17 cellular contexts compared by ENCODE assay signal in the genomic region with DNA sequence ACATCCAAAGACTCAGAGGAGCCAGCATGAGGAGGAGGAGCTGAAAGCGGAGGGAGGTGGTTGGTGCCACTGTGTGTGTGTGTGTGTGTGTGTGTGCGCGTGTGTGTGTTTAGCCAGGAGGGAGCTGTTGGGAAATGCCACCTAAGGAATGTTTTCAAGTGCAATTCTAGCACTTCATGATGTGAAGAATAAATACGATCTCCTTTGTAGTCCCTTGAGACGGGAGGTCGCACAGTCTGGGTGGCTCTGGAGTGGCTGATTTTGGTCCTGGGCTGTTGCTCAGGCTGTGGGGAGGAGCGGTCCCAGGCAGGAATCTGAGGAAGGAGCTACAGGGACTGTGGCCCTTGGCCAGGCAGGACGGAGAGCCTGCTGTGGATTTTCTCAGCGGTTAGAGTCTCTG.
A peak's percentile ranks its signal among the peaks of the same experiment; 100 is the strongest.
DNase-seq lines count a peak whose midpoint lies in the region; ATAC-seq, FAIRE-seq and TF ChIP-seq lines count a peak whose summit lies in the region.
"Had no signal": no experiment of that assay in that cellular context is flagged by ENCODE, and none has a peak within 500 bp of the region (broad histone marks: within the 10 kb centered on the region; RNA-seq: fewer than 3 reads in every experiment).

No MANE protein-coding gene starts in this region.

- no peak overlapping the region for H3K27ac ChIP-seq in HEK293 (ENCODE audit: extremely low read depth, low read depth, low read length)
- no peak overlapping the region for H3K27ac ChIP-seq in lower lobe of right lung
- peak overlapping the region in 2 of 3 donors; percentile 51 to 52 for H3K27ac ChIP-seq in thyroid gland
- H3K27ac ChIP-seq in breast epithelium: no peak overlapping the region
- H3K27ac ChIP-seq: SJCRH30 had no signal

- peaks cover 0 to 5% of the 10 kb centered on the region in 2 experiments; a peak in 1 of 3 replicates for H3K36me3 ChIP-seq in HEK293 (ENCODE audit: control insufficient read depth in 2 of 2, insufficient read depth in 1 of 2, low read length in 2 of 2)
- H3K36me3 ChIP-seq in bronchial epithelial cell (ENCODE audit: control insufficient read depth, insufficient read depth, low read length): peaks cover 6% of the 10 kb centered on the region
- H3K36me3 ChIP-seq in lower lobe of right lung: no peaks in the 10 kb centered on the region
- no peaks in the 10 kb centered on the region for H3K36me3 ChIP-seq in thyroid gland
- H3K36me3 ChIP-seq in breast epithelium: no peaks in the 10 kb centered on the region
- H3K36me3 ChIP-seq: BE2C, SJCRH30 had no signal

- TF ChIP-seq CTCF in HEK293 (tag by site-specific recombination; IDR thresholded peaks at IDR 0.05) (no peak), bronchial epithelial cell (IDR thresholded peaks at IDR 0.05; ENCODE audit: insufficient read depth, low read length, severe bottlenecking) (no peak), lower lobe of right lung (IDR thresholded peaks at IDR 0.05) (no peak), thyroid gland (IDR thresholded peaks at IDR 0.05) (no peak), breast epithelium (IDR thresholded peaks at IDR 0.05) (no peak)

- DNase-seq in bronchial epithelial cell (ENCODE audit: low read depth) (no peak), lower lobe of right lung (peak; percentile 85), thyroid gland (peak; percentile 93), ecto neural progenitor cell (ENCODE audit: low spot score) (no peak), breast epithelium (ENCODE audit: low spot score in 2 of 2) (no peak)
- DNase-seq: BE2C; CD8-positive, alpha-beta memory T cell; EL; H9; KG1; NCI-H1105; NCI-H187 treated with DMSO at 0.1 percent for 48 hours; NCI-H510A treated with DMSO at 0.1 percent for 48 hours; SJCRH30 had no signal

- TF ChIP-seq POLR2A in thyroid gland (IDR thresholded peaks at IDR 0.05) (peak in 1 of 2 donors; percentile 19), breast epithelium (IDR thresholded peaks at IDR 0.05) (no peak)

- CTCF ChIA-PET in HEK293 (lab: Yijun Ruan, JAX): no interaction called here

- intact Hi-C loops in lower lobe of right lung (cut with DNase I) (no loop called here), thyroid gland (cut with DNase I) (no loop called here), breast epithelium (cut with DNase I; ENCODE audit: low total_unique reads) (no loop called here)

- no peak overlapping the region for H3K4me3 ChIP-seq in HEK293 (ENCODE audit: low read depth, low read length)
- H3K4me3 ChIP-seq in bronchial epithelial cell (ENCODE audit: low read depth, low read length): no peak overlapping the region
- H3K4me3 ChIP-seq in lower lobe of right lung: no peak overlapping the region
- no peak overlapping the region for H3K4me3 ChIP-seq in thyroid gland (replicated peaks in 1 of 3)
- H3K4me3 ChIP-seq in breast epithelium: no peak overlapping the region
- H3K4me3 ChIP-seq: SJCRH30 had no signal

- no peaks in the 10 kb centered on the region for H3K9me3 ChIP-seq in HEK293 (ENCODE audit: control insufficient read depth, insufficient read depth, low read depth, low read length)
- no peaks in the 10 kb centered on the region for H3K9me3 ChIP-seq in lower lobe of right lung
- no peaks in the 10 kb centered on the region for H3K9me3 ChIP-seq in thyroid gland
- no peaks in the 10 kb centered on the region for H3K9me3 ChIP-seq in breast epithelium
- H3K9me3 ChIP-seq: BE2C, SJCRH30 had no signal

- POLR2A ChIA-PET in HEK293 (lab: Yijun Ruan, JAX): no interaction called here

- peak; percentile 50 for FAIRE-seq in bronchial epithelial cell (lab: Jason Lieb, UNC)
- FAIRE-seq: RCC 7860 had no signal

- H3K4me1 ChIP-seq in HEK293 (ENCODE audit: control insufficient read depth, insufficient read depth, low read length) (no peaks in the 10 kb centered on the region), lower lobe of right lung (peaks cover 24% of the 10 kb centered on the region), thyroid gland (peaks cover 25 to 26% of the 10 kb centered on the region in 2 donors), breast epithelium (no peaks in the 10 kb centered on the region)
- H3K4me1 ChIP-seq: BE2C, SJCRH30 had no signal

- ATAC-seq in lower lobe of right lung (peak; percentile 96 to 97), GM21717 (IDR thresholded peaks at IDR 0.05; ENCODE audit: unreplicated experiment) (no peak)

- 42 to 46% methylated on average over 9 of the region's 9 CpGs for WGBS in thyroid gland, 2 donors

- H3K27me3 ChIP-seq in bronchial epithelial cell (ENCODE audit: control insufficient read depth, insufficient read depth, low read length): no peaks in the 10 kb centered on the region
- H3K27me3 ChIP-seq in lower lobe of right lung (ENCODE audit: low read depth): no peaks in the 10 kb centered on the region
- no peaks in the 10 kb centered on the region for H3K27me3 ChIP-seq in thyroid gland
- no peaks in the 10 kb centered on the region for H3K27me3 ChIP-seq in breast epithelium
- H3K27me3 ChIP-seq: BE2C had no signal

TF ChIP-seq in HEK293, 187 proteins besides CTCF, POLR2A, EP300 and RAD21:
- TF ChIP-seq, protein P1, sequence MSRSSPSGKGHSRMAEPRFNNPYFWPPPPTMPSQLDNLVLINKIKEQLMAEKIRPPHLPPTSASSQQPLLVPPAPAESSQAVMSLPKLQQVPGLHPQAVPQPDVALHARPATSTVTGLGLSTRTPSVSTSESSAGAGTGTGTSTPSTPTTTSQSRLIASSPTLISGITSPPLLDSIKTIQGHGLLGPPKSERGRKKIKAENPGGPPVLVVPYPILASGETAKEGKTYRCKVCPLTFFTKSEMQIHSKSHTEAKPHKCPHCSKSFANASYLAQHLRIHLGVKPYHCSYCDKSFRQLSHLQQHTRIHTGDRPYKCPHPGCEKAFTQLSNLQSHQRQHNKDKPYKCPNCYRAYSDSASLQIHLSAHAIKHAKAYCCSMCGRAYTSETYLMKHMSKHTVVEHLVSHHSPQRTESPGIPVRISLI (tag by site-specific recombination; IDR thresholded peaks at IDR 0.05): no peak
- TF ChIP-seq, protein P2, sequence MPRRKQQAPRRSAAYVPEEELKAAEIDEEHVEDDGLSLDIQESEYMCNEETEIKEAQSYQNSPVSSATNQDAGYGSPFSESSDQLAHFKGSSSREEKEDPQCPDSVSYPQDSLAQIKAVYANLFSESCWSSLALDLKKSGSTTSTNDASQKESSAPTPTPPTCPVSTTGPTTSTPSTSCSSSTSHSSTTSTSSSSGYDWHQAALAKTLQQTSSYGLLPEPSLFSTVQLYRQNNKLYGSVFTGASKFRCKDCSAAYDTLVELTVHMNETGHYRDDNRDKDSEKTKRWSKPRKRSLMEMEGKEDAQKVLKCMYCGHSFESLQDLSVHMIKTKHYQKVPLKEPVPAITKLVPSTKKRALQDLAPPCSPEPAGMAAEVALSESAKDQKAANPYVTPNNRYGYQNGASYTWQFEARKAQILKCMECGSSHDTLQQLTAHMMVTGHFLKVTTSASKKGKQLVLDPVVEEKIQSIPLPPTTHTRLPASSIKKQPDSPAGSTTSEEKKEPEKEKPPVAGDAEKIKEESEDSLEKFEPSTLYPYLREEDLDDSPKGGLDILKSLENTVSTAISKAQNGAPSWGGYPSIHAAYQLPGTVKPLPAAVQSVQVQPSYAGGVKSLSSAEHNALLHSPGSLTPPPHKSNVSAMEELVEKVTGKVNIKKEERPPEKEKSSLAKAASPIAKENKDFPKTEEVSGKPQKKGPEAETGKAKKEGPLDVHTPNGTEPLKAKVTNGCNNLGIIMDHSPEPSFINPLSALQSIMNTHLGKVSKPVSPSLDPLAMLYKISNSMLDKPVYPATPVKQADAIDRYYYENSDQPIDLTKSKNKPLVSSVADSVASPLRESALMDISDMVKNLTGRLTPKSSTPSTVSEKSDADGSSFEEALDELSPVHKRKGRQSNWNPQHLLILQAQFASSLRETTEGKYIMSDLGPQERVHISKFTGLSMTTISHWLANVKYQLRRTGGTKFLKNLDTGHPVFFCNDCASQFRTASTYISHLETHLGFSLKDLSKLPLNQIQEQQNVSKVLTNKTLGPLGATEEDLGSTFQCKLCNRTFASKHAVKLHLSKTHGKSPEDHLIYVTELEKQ (tag by site-specific recombination; IDR thresholded peaks at IDR 0.05; ENCODE audit: borderline replicate concordance): no peak
- TF ChIP-seq ZNF341 (tag by site-specific recombination; IDR thresholded peaks at IDR 0.05; ENCODE audit: low read depth) (0 out of 2 replicates have a peak, but pooled peaks have one; percentile 21), TCF7L2 (IDR thresholded peaks at IDR 0.05; ENCODE audit: borderline replicate concordance, low read depth, low read length) (no peak)
- TF ChIP-seq, protein P3, sequence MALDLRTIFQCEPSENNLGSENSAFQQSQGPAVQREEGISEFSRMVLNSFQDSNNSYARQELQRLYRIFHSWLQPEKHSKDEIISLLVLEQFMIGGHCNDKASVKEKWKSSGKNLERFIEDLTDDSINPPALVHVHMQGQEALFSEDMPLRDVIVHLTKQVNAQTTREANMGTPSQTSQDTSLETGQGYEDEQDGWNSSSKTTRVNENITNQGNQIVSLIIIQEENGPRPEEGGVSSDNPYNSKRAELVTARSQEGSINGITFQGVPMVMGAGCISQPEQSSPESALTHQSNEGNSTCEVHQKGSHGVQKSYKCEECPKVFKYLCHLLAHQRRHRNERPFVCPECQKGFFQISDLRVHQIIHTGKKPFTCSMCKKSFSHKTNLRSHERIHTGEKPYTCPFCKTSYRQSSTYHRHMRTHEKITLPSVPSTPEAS (tag by site-specific recombination; IDR thresholded peaks at IDR 0.05): peak; percentile 57; the same call in 1 of the 2 replicates
- TF ChIP-seq, protein P4, sequence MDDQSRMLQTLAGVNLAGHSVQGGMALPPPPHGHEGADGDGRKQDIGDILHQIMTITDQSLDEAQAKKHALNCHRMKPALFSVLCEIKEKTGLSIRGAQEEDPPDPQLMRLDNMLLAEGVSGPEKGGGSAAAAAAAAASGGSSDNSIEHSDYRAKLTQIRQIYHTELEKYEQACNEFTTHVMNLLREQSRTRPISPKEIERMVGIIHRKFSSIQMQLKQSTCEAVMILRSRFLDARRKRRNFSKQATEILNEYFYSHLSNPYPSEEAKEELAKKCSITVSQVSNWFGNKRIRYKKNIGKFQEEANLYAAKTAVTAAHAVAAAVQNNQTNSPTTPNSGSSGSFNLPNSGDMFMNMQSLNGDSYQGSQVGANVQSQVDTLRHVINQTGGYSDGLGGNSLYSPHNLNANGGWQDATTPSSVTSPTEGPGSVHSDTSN (CRISPR knock-in tag; IDR thresholded peaks at IDR 0.05): no peak

Comparison
In these comparisons a context has a peak if more than half of its experiments do, and no peak if none do; other contexts are left out.
1. H3K27ac ChIP-seq: peak in thyroid gland (2 of 3); none in HEK293 (single experiment), lower lobe of right lung (single experiment) and breast epithelium (0 of 2).
2. DNase-seq: peak in lower lobe of right lung (single experiment) and thyroid gland (2 of 2); none in bronchial epithelial cell (single experiment), ecto neural progenitor cell (single experiment) and breast epithelium (0 of 2).